Comparison of ENCODE assay signal across 9 cellular contexts in genomic region chr7:150799741-150800575, GRCh38. TPM values are rescaled to one million over a fixed set of nuclear protein-coding genes. Genes with fewer than 3 reads are reported as not detected.
DNase-seq lines count a peak whose midpoint lies in the region; ATAC-seq and TF ChIP-seq lines count a peak whose summit lies in the region.
"Had no signal": no experiment of that assay in that cellular context is flagged by ENCODE, and none has a peak within 500 bp of the region (broad histone marks: within the 10 kb centered on the region; RNA-seq: fewer than 3 reads in every experiment).

TMEM176B (minus strand) TSS chr7:150800364; CDS start chr7:150796569, 3,795 bp downstream.

- peaks cover 18% of the 10 kb centered on the region for H3K4me1 Mint-ChIP-seq in CD4-positive, alpha-beta T cell (ENCODE audit: low read depth)

- H3K9me3 ChIP-seq in CD4-positive, alpha-beta T cell (ENCODE audit: control insufficient read depth, low read length), result no peaks in the 10 kb centered on the region
- no peaks in the 10 kb centered on the region for H3K9me3 ChIP-seq in NT2/D1 (ENCODE audit: insufficient read depth, low read length)
- H3K9me3 ChIP-seq in heart left ventricle, result no peaks in the 10 kb centered on the region

- H3K4me1 ChIP-seq in NT2/D1 (ENCODE audit: insufficient read depth, insufficient read length) (no peaks in the 10 kb centered on the region), heart left ventricle (peaks cover 0 to 45% (median 11%) of the 10 kb centered on the region in 12 donors)

- ATAC-seq in CD4-positive, alpha-beta T cell (ENCODE audit: poor library complexity), result peak; percentile 24
- ATAC-seq in heart left ventricle, result peak; percentile 68 to 90 (median 84)
- ATAC-seq in omental fat pad (ENCODE audit: low FRiP score), result peak; percentile 84
- no peak for ATAC-seq in GM21526 (IDR thresholded peaks at IDR 0.05; ENCODE audit: low FRiP score, unreplicated experiment)
- ATAC-seq in GM21786 (IDR thresholded peaks at IDR 0.05; ENCODE audit: unreplicated experiment), result no peak

- H3K27me3 ChIP-seq in CD4-positive, alpha-beta T cell (ENCODE audit: control insufficient read depth, insufficient read depth, low read length), result peaks cover 60% of the 10 kb centered on the region
- peaks cover 44% of the 10 kb centered on the region for H3K27me3 ChIP-seq in NT2/D1 (ENCODE audit: insufficient read depth, insufficient read length)
- H3K27me3 ChIP-seq in heart left ventricle, result peaks cover 0 to 36% (median 8%) of the 10 kb centered on the region in 9 donors

- no peaks in the 10 kb centered on the region for H3K36me3 ChIP-seq in NT2/D1 (ENCODE audit: insufficient read depth, insufficient read length, low read length)
- H3K36me3 ChIP-seq in heart left ventricle, result peaks cover 0 to 17% (median 5%) of the 10 kb centered on the region in 9 donors

- H3K27ac ChIP-seq in CD4-positive, alpha-beta T cell (ENCODE audit: low read depth, low read length), result no peak within 1 kb of the TSS
- H3K27ac ChIP-seq in heart left ventricle, result peak within 1 kb of the TSS in 11 of 12 donors; percentile 8 to 83 (median 63)

- peak within 1 kb of the TSS; percentile 28 for H3K4me3 ChIP-seq in NT2/D1 (ENCODE audit: insufficient read length, low read depth)
- peak within 1 kb of the TSS; percentile 37 to 91 (median 67) for H3K4me3 ChIP-seq in heart left ventricle

- H3K9me3 Mint-ChIP-seq in CD4-positive, alpha-beta T cell, result peaks cover 4% of the 10 kb centered on the region

- WGBS in heart left ventricle, 4 donors, result 3 to 27% (median 10%) methylated on average over 31 to 74 of the region's 74 CpGs

- no peak for TF ChIP-seq CTCF in CD4-positive, alpha-beta T cell (IDR thresholded peaks at IDR 0.05)
- TF ChIP-seq CTCF in heart left ventricle (IDR thresholded peaks at IDR 0.05), result no peak
- no peak for TF ChIP-seq CTCF in omental fat pad (IDR thresholded peaks at IDR 0.05)

- H3K36me3 Mint-ChIP-seq in CD4-positive, alpha-beta T cell (ENCODE audit: low read depth), result no peaks in the 10 kb centered on the region

- no peak for DNase-seq in CD4-positive, alpha-beta T cell
- DNase-seq in NT2/D1 (ENCODE audit: low read depth, low spot score) (no peak), heart left ventricle (peak; percentile 67 to 84 (median 74)), omental fat pad (ENCODE audit: low spot score) (no peak), CD1c-positive myeloid dendritic cell (ENCODE audit: extremely low spot score) (no peak), NCI-H1930 (lab: John Stamatoyannopoulos, UW) (no peak)
- DNase-seq: cortex of kidney had no signal

- no peak within 1 kb of the TSS for H3K27ac Mint-ChIP-seq in CD4-positive, alpha-beta T cell

- POLR2A ChIA-PET in CD4-positive, alpha-beta T cell (lab: Charles Lee), result no interaction called here

- peak within 1 kb of the TSS; percentile 42 for H3K9ac ChIP-seq in NT2/D1 (ENCODE audit: insufficient read length, low read depth)

- CTCF ChIA-PET in CD4-positive, alpha-beta T cell (lab: Charles Lee), result no interaction called here

- no peak for TF ChIP-seq POLR2A in heart left ventricle (IDR thresholded peaks at IDR 0.05)

- peak within 1 kb of the TSS; percentile 80 for H3K4me3 Mint-ChIP-seq in CD4-positive, alpha-beta T cell

- H3K27me3 Mint-ChIP-seq in CD4-positive, alpha-beta T cell, result peaks cover 68% of the 10 kb centered on the region

- intact Hi-C loops in CD4-positive, alpha-beta T cell (cut with DNase I, micrococcal nuclease), result no loop called here
- intact Hi-C loops in heart left ventricle (cut with DNase I), result no loop called here

RNA-seq across cellular contexts. Expression of gene TMEM176B, which starts in this region (rescaled TPM):
- total RNA-seq in CD4-positive, alpha-beta T cell, result not detected
- total RNA-seq in heart left ventricle (100 to 1,000 TPM in 3 of 9 donors, 10 to 100 TPM in 6; 25.1 to 137 (median 84.4) TPM), omental fat pad (100 to 1,000 TPM in 1 of 4 donors, 10 to 100 TPM in 3; 35.9 to 122 (median 80.0) TPM)
- 10 to 100 TPM; 18.9 to 21.2 TPM for polyA plus RNA-seq in heart left ventricle

Comparison
In these comparisons a context has a peak if more than half of its experiments do, and no peak if none do; other contexts are left out.
1. RNA of gene TMEM176B (total RNA-seq): 35.9 to 122 TPM in omental fat pad and 25.1 to 137 TPM in heart left ventricle; not detected in CD4-positive, alpha-beta T cell; every median in the first group is over 10 times any median in the second.
2. Peak in ATAC-seq in CD4-positive, alpha-beta T cell; RNA of the gene not detected or under 1 TPM.
3. ATAC-seq: peak in heart left ventricle (4 of 4) and omental fat pad (single experiment); none in GM21526 (single experiment) and GM21786 (single experiment).
4. DNase-seq: peak in heart left ventricle (5 of 5); none in CD4-positive, alpha-beta T cell (0 of 10), NT2/D1 (single experiment), omental fat pad (single experiment), CD1c-positive myeloid dendritic cell (single experiment) and NCI-H1930 (0 of 2).